ENCODE assay signal across 1 cellular context in genomic region chr6:26327450-26328264, GRCh38.
A peak's percentile ranks its signal among the peaks of the same experiment; 100 is the strongest.
TF ChIP-seq lines count a peak whose summit lies in the region.

No MANE protein-coding gene starts in this region.

TF ChIP-seq in K562, 482 proteins besides CTCF, POLR2A, EP300 and RAD21 (continued from another document and continues in another):
- TF ChIP-seq RREB1 (CRISPR knock-in tag; IDR thresholded peaks at IDR 0.05) (no peak), ZNF584 (CRISPR knock-in tag; IDR thresholded peaks at IDR 0.05; ENCODE audit: low read depth) (no peak), ZNF431 (CRISPR knock-in tag; IDR thresholded peaks at IDR 0.05) (peak; percentile 12; the same call in 1 of the 2 replicates), SMAD2 (IDR thresholded peaks at IDR 0.05; ENCODE audit: low read depth, low read length) (no peak), DIDO1 (tag; IDR thresholded peaks at IDR 0.05; ENCODE audit: low read depth) (0 out of 2 replicates have a peak, but pooled peaks have one; percentile 9), E2F6 (IDR thresholded peaks at IDR 0.05; ENCODE audit: borderline replicate concordance in 1 of 2, extremely low read depth in 1 of 2, insufficient read depth in 1 of 2, insufficient read length in 1 of 2, low read depth in 1 of 2, low read length in 1 of 2, poor library complexity in 1 of 2, severe bottlenecking in 1 of 2) (no peak), EZH2 (IDR thresholded peaks at IDR 0.05; ENCODE audit: borderline replicate concordance, low read depth, low read length) (no peak), THAP12 (CRISPR knock-in tag; IDR thresholded peaks at IDR 0.05) (no peak), CEBPG (CRISPR knock-in tag; IDR thresholded peaks at IDR 0.05) (peak; percentile 64), CEBPG (tag; conservative IDR thresholded peaks at IDR 0.05 in 1 of 2, IDR thresholded peaks at IDR 0.05 in 1 of 2) (peak; percentile 96 to 98), CHD7 (IDR thresholded peaks at IDR 0.05; ENCODE audit: low read depth, low read length) (no peak), ZNF778 (CRISPR knock-in tag; IDR thresholded peaks at IDR 0.05) (no peak), ZFP91 (CRISPR knock-in tag; IDR thresholded peaks at IDR 0.05) (no peak), ZNF239 (CRISPR knock-in tag; IDR thresholded peaks at IDR 0.05) (no peak), ELF4 (CRISPR knock-in tag; IDR thresholded peaks at IDR 0.05) (0 out of 2 replicates have a peak, but pooled peaks have one; percentile 49), ZNF282 (CRISPR knock-in tag; IDR thresholded peaks at IDR 0.05) (no peak), MAZ (CRISPR knock-in tag; conservative IDR thresholded peaks at IDR 0.05 in 1 of 2, IDR thresholded peaks at IDR 0.05 in 1 of 2) (peak in 1 of 2 experiments; percentile 60; a peak in 2 of 4 replicates), HMGN3 (IDR thresholded peaks at IDR 0.05; ENCODE audit: borderline replicate concordance, extremely low read depth, insufficient read length, low read depth, low read length) (no peak), ZNF512 (tag; IDR thresholded peaks at IDR 0.05) (no peak), FOSL1 (tag; conservative IDR thresholded peaks at IDR 0.05) (peak; percentile 46), SNRNP70 (optimal IDR thresholded peaks at IDR 0.05; ENCODE audit: low read depth, low read length) (no peak), VEZF1 (CRISPR knock-in tag; IDR thresholded peaks at IDR 0.05) (peak; percentile 48), ZNF175 (CRISPR knock-in tag; IDR thresholded peaks at IDR 0.05; ENCODE audit: low read depth) (peak; percentile 25; the same call in 1 of the 2 replicates), ZNF324 (CRISPR knock-in tag; IDR thresholded peaks at IDR 0.05) (no peak), FIP1L1 (IDR thresholded peaks at IDR 0.05; ENCODE audit: low read depth, low read length, poor library complexity, severe bottlenecking) (no peak), NR1H2 (CRISPR knock-in tag; IDR thresholded peaks at IDR 0.05) (peak; percentile 68; the same call in 1 of the 2 replicates), ARNT (IDR thresholded peaks at IDR 0.05) (peak; percentile 54 to 82), NR2C2 (CRISPR knock-in tag; IDR thresholded peaks at IDR 0.05) (no peak), NR2C2 (tag; IDR thresholded peaks at IDR 0.05) (peak; percentile 51; the same call in 1 of the 2 replicates)
